ENCODE assay signal across 1 cellular context in genomic region chr12:116910280-116910644, GRCh38.
A peak's percentile ranks its signal among the peaks of the same experiment; 100 is the strongest.
TF ChIP-seq lines count a peak whose summit lies in the region.

No MANE protein-coding gene starts in this region.

TF ChIP-seq in K562, 482 proteins besides CTCF, POLR2A, EP300 and RAD21:
- peak in 1 of 2 experiments; percentile 17 for TF ChIP-seq NCOA2 (IDR thresholded peaks at IDR 0.05; ENCODE audit: partially characterized antibody in 2 of 2)
- TF ChIP-seq ZEB2 (IDR thresholded peaks at IDR 0.05): no peak
- no peak for TF ChIP-seq ELK1 (CRISPR knock-in tag; IDR thresholded peaks at IDR 0.05)
- no peak for TF ChIP-seq ZNF23 (CRISPR knock-in tag; IDR thresholded peaks at IDR 0.05)
- no peak for TF ChIP-seq MED1 (CRISPR knock-in tag; IDR thresholded peaks at IDR 0.05; ENCODE audit: borderline replicate concordance)
- TF ChIP-seq SMAD3 (CRISPR knock-in tag; conservative IDR thresholded peaks at IDR 0.05): no peak
- no peak for TF ChIP-seq ZNF583 (CRISPR knock-in tag; IDR thresholded peaks at IDR 0.05)
- no peak for TF ChIP-seq PCBP1 (IDR thresholded peaks at IDR 0.05; ENCODE audit: low read depth, low read length, poor library complexity, severe bottlenecking)
- no peak for TF ChIP-seq C11orf30 (IDR thresholded peaks at IDR 0.05; ENCODE audit: low read depth)
- TF ChIP-seq GABPA (tag; conservative IDR thresholded peaks at IDR 0.05; ENCODE audit: low read depth): 0 out of 2 replicates have a peak, but pooled peaks have one; percentile 9
- no peak for TF ChIP-seq CREB3 (tag; conservative IDR thresholded peaks at IDR 0.05; ENCODE audit: low read depth)
- TF ChIP-seq HMGXB4 (CRISPR knock-in tag; IDR thresholded peaks at IDR 0.05): no peak
- TF ChIP-seq PTRF (tag; IDR thresholded peaks at IDR 0.05): no peak
- TF ChIP-seq ETV5 (CRISPR knock-in tag; IDR thresholded peaks at IDR 0.05; ENCODE audit: low read depth): no peak
- no peak for TF ChIP-seq PRPF4 (IDR thresholded peaks at IDR 0.05; ENCODE audit: insufficient read depth, low read depth, low read length, poor library complexity, severe bottlenecking)
- no peak for TF ChIP-seq NFE2 (IDR thresholded peaks at IDR 0.05; ENCODE audit: low read depth)
- TF ChIP-seq HOXB6 (CRISPR knock-in tag; IDR thresholded peaks at IDR 0.05; ENCODE audit: borderline replicate concordance): no peak
- TF ChIP-seq THRAP3 (IDR thresholded peaks at IDR 0.05; ENCODE audit: borderline replicate concordance): no peak
- TF ChIP-seq MTA2 (IDR thresholded peaks at IDR 0.05; ENCODE audit: low read depth): no peak
- TF ChIP-seq ADNP (tag; IDR thresholded peaks at IDR 0.05): peak; percentile 64
- TF ChIP-seq BHLHE40 (IDR thresholded peaks at IDR 0.05; ENCODE audit: low read length): no peak
- no peak for TF ChIP-seq NFIX (CRISPR knock-in tag; IDR thresholded peaks at IDR 0.05; ENCODE audit: low read depth)
- TF ChIP-seq ZNF174 (CRISPR knock-in tag; IDR thresholded peaks at IDR 0.05): no peak
- no peak for TF ChIP-seq ZNF3 (CRISPR knock-in tag; IDR thresholded peaks at IDR 0.05)
- TF ChIP-seq RFX1 (IDR thresholded peaks at IDR 0.05): 0 out of 2 replicates have a peak, but pooled peaks have one; percentile 7
- TF ChIP-seq, protein P1, sequence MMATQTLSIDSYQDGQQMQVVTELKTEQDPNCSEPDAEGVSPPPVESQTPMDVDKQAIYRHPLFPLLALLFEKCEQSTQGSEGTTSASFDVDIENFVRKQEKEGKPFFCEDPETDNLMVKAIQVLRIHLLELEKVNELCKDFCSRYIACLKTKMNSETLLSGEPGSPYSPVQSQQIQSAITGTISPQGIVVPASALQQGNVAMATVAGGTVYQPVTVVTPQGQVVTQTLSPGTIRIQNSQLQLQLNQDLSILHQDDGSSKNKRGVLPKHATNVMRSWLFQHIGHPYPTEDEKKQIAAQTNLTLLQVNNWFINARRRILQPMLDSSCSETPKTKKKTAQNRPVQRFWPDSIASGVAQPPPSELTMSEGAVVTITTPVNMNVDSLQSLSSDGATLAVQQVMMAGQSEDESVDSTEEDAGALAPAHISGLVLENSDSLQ (IDR thresholded peaks at IDR 0.05): no peak
- TF ChIP-seq ZNF436 (CRISPR knock-in tag; IDR thresholded peaks at IDR 0.05): no peak
- TF ChIP-seq ZNF586 (CRISPR knock-in tag; conservative IDR thresholded peaks at IDR 0.05): no peak
- TF ChIP-seq, protein P2, sequence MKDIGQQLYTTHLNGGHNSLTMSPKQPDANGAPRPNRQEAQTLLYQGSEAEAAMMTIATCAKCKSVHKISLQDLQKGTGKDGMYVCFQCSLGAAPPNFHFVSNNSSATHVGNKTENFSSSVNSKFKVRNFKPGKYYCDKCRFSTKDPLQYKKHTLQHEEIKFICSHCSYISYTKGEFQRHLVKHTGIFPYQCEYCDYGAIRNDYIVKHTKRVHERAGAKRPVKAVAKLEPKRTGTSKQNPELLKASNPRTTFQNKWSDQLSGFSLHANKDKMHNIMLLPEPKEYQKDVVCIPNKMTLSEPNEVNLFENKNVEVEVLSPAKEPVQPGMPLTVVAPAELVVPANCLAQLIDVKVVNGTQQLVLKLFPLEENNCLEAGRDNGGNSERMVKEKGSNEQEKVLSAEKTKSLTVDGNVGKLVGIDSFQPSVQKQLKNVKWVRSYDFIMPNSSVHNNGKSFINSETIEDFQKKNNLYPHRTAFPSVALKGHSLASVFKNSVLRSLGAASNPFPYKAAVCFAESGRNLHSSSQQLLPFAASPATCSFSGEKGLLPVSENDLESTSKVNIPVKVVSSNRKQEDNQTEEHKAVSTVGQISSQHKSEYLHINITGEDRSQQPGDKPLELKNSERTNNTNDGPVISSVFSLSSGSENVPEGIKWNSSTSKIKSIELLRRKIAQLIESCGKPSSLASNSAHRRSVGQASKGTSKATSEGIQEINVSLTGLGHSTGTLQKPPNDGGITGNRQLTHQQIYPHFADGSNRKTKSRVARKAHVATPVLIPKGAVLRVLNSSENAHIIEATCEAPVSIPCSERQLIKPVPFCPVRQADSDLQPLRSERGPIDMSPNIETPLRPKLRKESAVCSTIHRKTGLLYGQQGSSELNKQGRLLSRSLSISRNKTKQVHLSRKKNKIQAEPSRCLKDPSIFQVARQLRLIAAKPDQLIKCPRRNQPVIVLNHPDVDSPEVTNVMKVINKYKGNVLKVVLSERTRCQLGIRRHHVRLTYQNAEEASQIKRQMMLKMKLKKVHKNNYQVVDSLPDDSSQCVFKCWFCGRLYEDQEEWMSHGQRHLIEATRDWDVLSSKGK (CRISPR knock-in tag; IDR thresholded peaks at IDR 0.05): no peak
- TF ChIP-seq, protein P3, sequence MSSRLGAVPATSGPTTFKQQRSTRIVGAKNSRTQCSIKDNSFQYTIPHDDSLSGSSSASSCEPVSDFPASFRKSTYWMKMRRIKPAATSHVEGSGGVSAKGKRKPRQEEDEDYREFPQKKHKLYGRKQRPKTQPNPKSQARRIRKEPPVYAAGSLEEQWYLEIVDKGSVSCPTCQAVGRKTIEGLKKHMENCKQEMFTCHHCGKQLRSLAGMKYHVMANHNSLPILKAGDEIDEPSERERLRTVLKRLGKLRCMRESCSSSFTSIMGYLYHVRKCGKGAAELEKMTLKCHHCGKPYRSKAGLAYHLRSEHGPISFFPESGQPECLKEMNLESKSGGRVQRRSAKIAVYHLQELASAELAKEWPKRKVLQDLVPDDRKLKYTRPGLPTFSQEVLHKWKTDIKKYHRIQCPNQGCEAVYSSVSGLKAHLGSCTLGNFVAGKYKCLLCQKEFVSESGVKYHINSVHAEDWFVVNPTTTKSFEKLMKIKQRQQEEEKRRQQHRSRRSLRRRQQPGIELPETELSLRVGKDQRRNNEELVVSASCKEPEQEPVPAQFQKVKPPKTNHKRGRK (tag; IDR thresholded peaks at IDR 0.05): peak; percentile 51; the same call in 1 of the 2 replicates
- no peak for TF ChIP-seq WHSC1 (IDR thresholded peaks at IDR 0.05; ENCODE audit: low read length)
- TF ChIP-seq ZNF830 (CRISPR knock-in tag; IDR thresholded peaks at IDR 0.05): no peak
- TF ChIP-seq JUNB (CRISPR knock-in tag; conservative IDR thresholded peaks at IDR 0.05): no peak
- no peak for TF ChIP-seq TFE3 (CRISPR knock-in tag; IDR thresholded peaks at IDR 0.05)
- peak; percentile 49; the same call in 1 of the 2 replicates for TF ChIP-seq MIER1 (IDR thresholded peaks at IDR 0.05; ENCODE audit: low read depth)
- peak; percentile 95 for TF ChIP-seq ZNF146 (CRISPR knock-in tag; IDR thresholded peaks at IDR 0.05; ENCODE audit: unreplicated experiment)
